ENCODE assay signal across 22 cellular contexts in genomic region chr7:31105256-31105950, GRCh38. TPM values are rescaled to one million over a fixed set of nuclear protein-coding genes. Genes with fewer than 3 reads are reported as not detected.
"Had no signal": no experiment of that assay in that cellular context is flagged by ENCODE, and none has a peak within 500 bp of the region (broad histone marks: within the 10 kb centered on the region; RNA-seq: fewer than 3 reads in every experiment).

No MANE protein-coding gene starts in this region.

- H3K27me3 ChIP-seq: adrenal gland, testis had no signal

- H3K36me3 ChIP-seq: adrenal gland, heart right ventricle, prostate gland had no signal

- H3K4me1 Mint-ChIP-seq: activated B cell treated with CpG ODN at 0.5 μM for 24 hours; activated CD4-positive, alpha-beta T cell treated with anti-CD3 and anti-CD28 coated beads for 36 hours; naive thymus-derived CD4-positive, alpha-beta T cell; stimulated activated effector memory CD8-positive, alpha-beta T cell treated with anti-CD3 and anti-CD28 coated beads, Interleukin-12 subunit alpha, Interleukin-12 subunit beta, amount 100 ng/mL, for 72 hours had no signal

- H3K27ac Mint-ChIP-seq: activated B cell treated with CpG ODN at 0.5 μM for 24 hours; activated CD4-positive, alpha-beta T cell treated with anti-CD3 and anti-CD28 coated beads for 36 hours; activated naive CD8-positive, alpha-beta T cell; activated T-helper 1 cell treated with anti-CD3 and anti-CD28 coated beads, Interleukin-12 subunit alpha, Interleukin-12 subunit beta, Interleukin-2, Interleukin-4 antibody, amounts not matched to agents 30 ng/mL and 10 ng/mL and 1 ng/mL, durations not matched to agents 14 hours and 24 hours and 36 hours; naive thymus-derived CD4-positive, alpha-beta T cell; stimulated activated effector memory CD8-positive, alpha-beta T cell treated with anti-CD3 and anti-CD28 coated beads, Interleukin-12 subunit alpha, Interleukin-12 subunit beta, amount 100 ng/mL, for 72 hours had no signal

- H3K9me3 Mint-ChIP-seq: activated B cell treated with CpG ODN at 0.5 μM for 24 hours; activated T-helper 1 cell treated with anti-CD3 and anti-CD28 coated beads, Interleukin-12 subunit alpha, Interleukin-12 subunit beta, Interleukin-2, Interleukin-4 antibody, amounts not matched to agents 30 ng/mL and 10 ng/mL and 1 ng/mL, durations not matched to agents 14 hours and 24 hours and 36 hours; stimulated activated effector memory CD8-positive, alpha-beta T cell treated with anti-CD3 and anti-CD28 coated beads, Interleukin-12 subunit alpha, Interleukin-12 subunit beta, amount 100 ng/mL, for 72 hours had no signal

- DNase-seq: activated B cell treated with CpG ODN at 0.5 μM for 24 hours; activated CD4-positive, alpha-beta T cell treated with anti-CD3 and anti-CD28 coated beads for 36 hours; activated CD4-positive, alpha-beta T cell treated with anti-CD3 and anti-CD28 coated beads, Interleukin-2, amount 50 U/mL, for 4 hours; activated naive CD4-positive, alpha-beta T cell; cortex of kidney; heart right ventricle; naive thymus-derived CD4-positive, alpha-beta T cell; T1000; testis; trophoblast cell had no signal

- H3K4me3 ChIP-seq: adrenal gland, heart right ventricle, lung, prostate gland, testis had no signal

- H3K4me1 ChIP-seq: adrenal gland, prostate gland, testis had no signal

- H3K27me3 Mint-ChIP-seq: activated B cell treated with CpG ODN at 0.5 μM for 24 hours; activated naive CD8-positive, alpha-beta T cell had no signal

- H3K4me3 Mint-ChIP-seq: activated B cell treated with CpG ODN at 0.5 μM for 24 hours; activated CD4-positive, alpha-beta T cell treated with anti-CD3 and anti-CD28 coated beads for 36 hours; activated naive CD8-positive, alpha-beta T cell; activated T-helper 1 cell treated with anti-CD3 and anti-CD28 coated beads, Interleukin-12 subunit alpha, Interleukin-12 subunit beta, Interleukin-2, Interleukin-4 antibody, amounts not matched to agents 30 ng/mL and 10 ng/mL and 1 ng/mL, durations not matched to agents 14 hours and 24 hours and 36 hours; naive thymus-derived CD4-positive, alpha-beta T cell; stimulated activated effector memory CD8-positive, alpha-beta T cell treated with anti-CD3 and anti-CD28 coated beads, Interleukin-12 subunit alpha, Interleukin-12 subunit beta, amount 100 ng/mL, for 72 hours had no signal

- H3K27ac ChIP-seq: adrenal gland, epithelial cell of prostate, heart right ventricle, prostate gland, testis had no signal

- ATAC-seq: activated CD4-positive, alpha-beta T cell treated with anti-CD3 and anti-CD28 coated beads for 36 hours; naive thymus-derived CD4-positive, alpha-beta T cell; stimulated activated effector memory CD8-positive, alpha-beta T cell treated with anti-CD3 and anti-CD28 coated beads, Interleukin-12 subunit alpha, Interleukin-12 subunit beta, amount 100 ng/mL, for 72 hours had no signal

- H3K9me3 ChIP-seq: adrenal gland, heart right ventricle, prostate gland, testis had no signal

- H3K36me3 Mint-ChIP-seq: activated naive CD8-positive, alpha-beta T cell; naive thymus-derived CD4-positive, alpha-beta T cell; stimulated activated effector memory CD8-positive, alpha-beta T cell treated with anti-CD3 and anti-CD28 coated beads, Interleukin-12 subunit alpha, Interleukin-12 subunit beta, amount 100 ng/mL, for 72 hours had no signal

RNA-seq across cellular contexts. Expression of gene ADCYAP1R1, which starts 53.3 kb away (rescaled TPM):
- total RNA-seq: activated B cell treated with CpG ODN at 0.5 μM for 24 hours; activated CD4-positive, alpha-beta T cell treated with anti-CD3 and anti-CD28 coated beads for 36 hours; activated CD8-positive, alpha-beta memory T cell treated with anti-CD3 and anti-CD28 coated beads for 36 hours; activated T-helper 1 cell treated with anti-CD3 and anti-CD28 coated beads, Interleukin-12 subunit alpha, Interleukin-12 subunit beta, Interleukin-2, Interleukin-4 antibody, amounts not matched to agents 30 ng/mL and 10 ng/mL and 1 ng/mL, durations not matched to agents 14 hours and 24 hours and 36 hours; naive thymus-derived CD4-positive, alpha-beta T cell; osteoblast; SK-MEL-5; T-helper 1 cell treated with Interleukin-12 subunit alpha and Interleukin-12 subunit beta and Interleukin-4 antibody, amounts not matched to agents 30 ng/mL and 1 ng/mL, for 36 hours had no signal
- polyA plus RNA-seq: keratinocyte; naive thymus-derived CD4-positive, alpha-beta T cell had no signal
